ENCODE assay signal across 8 cellular contexts in genomic region chr7:91880413-91881241, GRCh38. TPM values are rescaled to one million over a fixed set of nuclear protein-coding genes. Genes with fewer than 3 reads are reported as not detected.
DNase-seq lines count a peak whose midpoint lies in the region; ATAC-seq and TF ChIP-seq lines count a peak whose summit lies in the region.

A gene with protein sequence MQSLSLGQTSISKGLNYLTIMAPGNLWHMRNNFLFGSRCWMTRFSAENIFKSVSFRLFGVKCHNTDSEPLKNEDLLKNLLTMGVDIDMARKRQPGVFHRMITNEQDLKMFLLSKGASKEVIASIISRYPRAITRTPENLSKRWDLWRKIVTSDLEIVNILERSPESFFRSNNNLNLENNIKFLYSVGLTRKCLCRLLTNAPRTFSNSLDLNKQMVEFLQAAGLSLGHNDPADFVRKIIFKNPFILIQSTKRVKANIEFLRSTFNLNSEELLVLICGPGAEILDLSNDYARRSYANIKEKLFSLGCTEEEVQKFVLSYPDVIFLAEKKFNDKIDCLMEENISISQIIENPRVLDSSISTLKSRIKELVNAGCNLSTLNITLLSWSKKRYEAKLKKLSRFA (minus strand): TSS chr7:91880702. CDS start chr7:91880083, 619 bp downstream.

- H3K27me3 ChIP-seq in SK-N-SH (ENCODE audit: insufficient read depth) = no peaks in the 10 kb centered on the region
- H3K27me3 ChIP-seq in thyroid gland = no peaks in the 10 kb centered on the region

- peak within 1 kb of the TSS; percentile 61 to 78 for H3K27ac ChIP-seq in SK-N-SH (ENCODE audit: low read depth in 2 of 2, low read length in 1 of 2)
- H3K27ac ChIP-seq in thyroid gland = peak within 1 kb of the TSS in 1 of 3 donors; percentile 62

- H3K9me2 ChIP-seq in SK-N-SH = no peaks in the 10 kb centered on the region

- peaks cover 20% of the 10 kb centered on the region for H3K4me1 Mint-ChIP-seq in osteocyte (ENCODE audit: unreplicated experiment)

- peak; percentile 92 for TF ChIP-seq POLR2A in NB4 (IDR thresholded peaks at IDR 0.05; ENCODE audit: extremely low read depth, insufficient read length)
- peak in 1 of 2 donors; percentile 18 for TF ChIP-seq POLR2A in thyroid gland (IDR thresholded peaks at IDR 0.05)

- peak within 1 kb of the TSS; percentile 94 for H3K27ac Mint-ChIP-seq in osteocyte (ENCODE audit: unreplicated experiment)

- H3K79me2 ChIP-seq in SK-N-SH (ENCODE audit: insufficient read depth) = peaks cover 48% of the 10 kb centered on the region

- H3F3A ChIP-seq in SK-N-SH (replicated peaks; ENCODE audit: insufficient read depth) = no peaks in the 10 kb centered on the region

- 0 out of 2 replicates have a peak, but pooled peaks cover 4% of the 10 kb centered on the region for H4K20me1 ChIP-seq in SK-N-SH (ENCODE audit: insufficient read depth)

- H3K4me1 ChIP-seq in SK-N-SH (ENCODE audit: control insufficient read depth in 1 of 2, insufficient read depth in 2 of 2, low read depth in 1 of 2, low read length in 1 of 2) (peaks cover 8 to 9% of the 10 kb centered on the region in 2 experiments), thyroid gland (peaks cover 8% of the 10 kb centered on the region in 2 donors)

- peak within 1 kb of the TSS; percentile 80 for H3K9ac ChIP-seq in SK-N-SH

- peaks cover 11% of the 10 kb centered on the region for H3K36me3 Mint-ChIP-seq in osteocyte (ENCODE audit: unreplicated experiment)

- no peaks in the 10 kb centered on the region for H3K9me3 Mint-ChIP-seq in osteocyte (ENCODE audit: unreplicated experiment)

- H3K4me2 ChIP-seq in SK-N-SH = peak within 1 kb of the TSS; percentile 76

- peak within 1 kb of the TSS; percentile 90 for H3K4me3 ChIP-seq in NB4 (ENCODE audit: low read depth, low read length)
- H3K4me3 ChIP-seq in SK-N-SH (ENCODE audit: low read depth in 2 of 2, low read length in 1 of 2) = peak within 1 kb of the TSS; percentile 72 to 90
- H3K4me3 ChIP-seq in thyroid gland (replicated peaks in 1 of 3) = peak within 1 kb of the TSS; percentile 7 to 66 (median 50)

- H3K4me3 Mint-ChIP-seq in osteocyte (ENCODE audit: unreplicated experiment) = peak within 1 kb of the TSS; percentile 100

- H3K36me3 ChIP-seq in SK-N-SH (replicated peaks in 1 of 2; ENCODE audit: control insufficient read depth in 1 of 2, insufficient read depth in 2 of 2, low read length in 1 of 2) = peaks cover 24 to 26% of the 10 kb centered on the region in 2 experiments
- no peaks in the 10 kb centered on the region for H3K36me3 ChIP-seq in thyroid gland

- DNase-seq in GM10248 (ENCODE audit: extremely low spot score) (peak; percentile 90), NB4 (ENCODE audit: low read depth) (peak; percentile 97), SK-N-SH (peak; percentile 93), glomerular visceral epithelial cell (ENCODE audit: extremely low spot score) (peak; percentile 90), osteocyte (ENCODE audit: extremely low spot score, unreplicated experiment) (peak; percentile 97), thyroid gland (peak; percentile 90 to 94)
- peak; percentile 95 for DNase-seq in activated naive CD4-positive, alpha-beta T cell treated with anti-CD3 and anti-CD28 coated beads, Interleukin-2, amount 50 U/mL, for 16 hours

- H3K9me3 ChIP-seq in SK-N-SH (no peaks in the 10 kb centered on the region), thyroid gland (no peaks in the 10 kb centered on the region)

- intact Hi-C loops in thyroid gland (cut with DNase I) = loop anchor here (5.0 kb wide), 1 partner anchor 252 kb away; the partner anchor contains the start of gene CYP51A1

- no peak for TF ChIP-seq EP300 in SK-N-SH (IDR thresholded peaks at IDR 0.05; ENCODE audit: borderline replicate concordance in 1 of 2, low read depth in 1 of 2, low read length in 1 of 2)

- peak within 1 kb of the TSS; percentile 95 for H2AFZ ChIP-seq in SK-N-SH (ENCODE audit: low read depth)

- peak; percentile 100 for TF ChIP-seq CTCF in GM10248 (IDR thresholded peaks at IDR 0.05; ENCODE audit: control extremely low read depth, extremely low read depth, low read depth, missing control alignments)
- TF ChIP-seq CTCF in NB4 (IDR thresholded peaks at IDR 0.05; ENCODE audit: low read depth, low read length) = peak; percentile 98
- TF ChIP-seq CTCF in SK-N-SH (IDR thresholded peaks at IDR 0.05) = peak; percentile 100
- peak; percentile 98 for TF ChIP-seq CTCF in osteocyte (IDR thresholded peaks at IDR 0.05)
- TF ChIP-seq CTCF in thyroid gland (IDR thresholded peaks at IDR 0.05) = peak; percentile 83 to 96 (median 88)

- CTCF ChIA-PET in GM10248 (lab: Yijun Ruan, JAX) = interaction anchor here (0.6 to 2.9 kb wide), 27 partner anchors 10 to 789 kb away, joined by 3 to 21 read pairs (median 5); partner anchors contain the start of genes AKAP9 and GATAD1
- CTCF ChIA-PET in SK-N-SH (lab: Yijun Ruan, JAX) = interaction anchor here (0.6 to 3.6 kb wide), 60 partner anchors 9 to 798 kb away, joined by 3 to 41 read pairs (median 4); partner anchors contain the start of genes AKAP9, CYP51A1, GATAD1 and LRRD1

- peak; percentile 99 for ATAC-seq in HG02571 (IDR thresholded peaks at IDR 0.05; ENCODE audit: unreplicated experiment)

- POLR2A ChIA-PET in GM10248 (lab: Yijun Ruan, JAX) (no interaction called here), SK-N-SH (lab: Yijun Ruan, JAX) (interaction anchor here (0.6 to 1.9 kb wide), 8 partner anchors 51 to 713 kb away, joined by 3 to 10 read pairs (median 4); partner anchors contain the start of genes ANKIB1, CYP51A1, GATAD1 and KRIT1)

- H3K27me3 Mint-ChIP-seq in osteocyte (ENCODE audit: unreplicated experiment) = peaks cover 7% of the 10 kb centered on the region

- TF ChIP-seq RAD21 in SK-N-SH (IDR thresholded peaks at IDR 0.05; ENCODE audit: low read length) = peak; percentile 91

- 2% methylated on average over 43 of the region's 43 CpGs for WGBS in SK-N-SH (ENCODE audit: low lambda C conversion rate)
- 5 to 6% methylated on average over 36 to 43 of the region's 43 CpGs for WGBS in thyroid gland, 2 donors

TF ChIP-seq in SK-N-SH, 30 proteins besides CTCF, POLR2A, EP300 and RAD21 (continues in another document):
- TF ChIP-seq SMC3 (IDR thresholded peaks at IDR 0.05; ENCODE audit: low read depth, low read length) (peak; percentile 96), SIN3A (IDR thresholded peaks at IDR 0.05; ENCODE audit: borderline replicate concordance, low read depth, low read length) (peak; percentile 97), FOSL2 (IDR thresholded peaks at IDR 0.05; ENCODE audit: borderline replicate concordance, low read depth) (no peak), IRF3 (IDR thresholded peaks at IDR 0.05; ENCODE audit: low read depth, low read length) (no peak), GATA2 (CRISPR knock-in tag; IDR thresholded peaks at IDR 0.05) (peak; percentile 36; the same call in 1 of the 2 replicates), MEF2A (IDR thresholded peaks at IDR 0.05; ENCODE audit: borderline replicate concordance, low read depth) (no peak), FOXJ3 (CRISPR knock-in tag; IDR thresholded peaks at IDR 0.05) (0 out of 2 replicates have a peak, but pooled peaks have one; percentile 17), YY1 (IDR thresholded peaks at IDR 0.05; ENCODE audit: low read depth) (peak; percentile 65; the same call in 1 of the 2 replicates), ELF1 (IDR thresholded peaks at IDR 0.05) (peak; percentile 99), RXRA (IDR thresholded peaks at IDR 0.05; ENCODE audit: borderline replicate concordance, low read depth) (no peak), POLR2AphosphoS5 (IDR thresholded peaks at IDR 0.05; ENCODE audit: low read depth, low read length) (peak; percentile 99), MXI1 (IDR thresholded peaks at IDR 0.05; ENCODE audit: low read depth, low read length) (peak; percentile 96)
- TF ChIP-seq, protein P1, sequence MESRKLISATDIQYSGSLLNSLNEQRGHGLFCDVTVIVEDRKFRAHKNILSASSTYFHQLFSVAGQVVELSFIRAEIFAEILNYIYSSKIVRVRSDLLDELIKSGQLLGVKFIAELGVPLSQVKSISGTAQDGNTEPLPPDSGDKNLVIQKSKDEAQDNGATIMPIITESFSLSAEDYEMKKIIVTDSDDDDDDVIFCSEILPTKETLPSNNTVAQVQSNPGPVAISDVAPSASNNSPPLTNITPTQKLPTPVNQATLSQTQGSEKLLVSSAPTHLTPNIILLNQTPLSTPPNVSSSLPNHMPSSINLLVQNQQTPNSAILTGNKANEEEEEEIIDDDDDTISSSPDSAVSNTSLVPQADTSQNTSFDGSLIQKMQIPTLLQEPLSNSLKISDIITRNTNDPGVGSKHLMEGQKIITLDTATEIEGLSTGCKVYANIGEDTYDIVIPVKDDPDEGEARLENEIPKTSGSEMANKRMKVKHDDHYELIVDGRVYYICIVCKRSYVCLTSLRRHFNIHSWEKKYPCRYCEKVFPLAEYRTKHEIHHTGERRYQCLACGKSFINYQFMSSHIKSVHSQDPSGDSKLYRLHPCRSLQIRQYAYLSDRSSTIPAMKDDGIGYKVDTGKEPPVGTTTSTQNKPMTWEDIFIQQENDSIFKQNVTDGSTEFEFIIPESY (IDR thresholded peaks at IDR 0.05; ENCODE audit: borderline replicate concordance, low read depth) = peak; percentile 80; the same call in 1 of the 2 replicates

RNA-seq across cellular contexts. Expression of the gene that starts here (rescaled TPM):
- polyA plus RNA-seq in SK-N-SH (2012; rRNA removed) = 6.1 and 12.0 TPM in 2 replicates
- 11.2 and 13.9 TPM in 2 replicates for polyA plus RNA-seq in SK-N-SH (2012; cell fraction: cytosol; rRNA removed)
- polyA plus RNA-seq in SK-N-SH (2012; cell fraction: nucleus; rRNA removed) = 5.6 and 15.7 TPM in 2 replicates
- total RNA-seq in osteocyte = 10.2 and 10.7 TPM in 2 replicates
- 10 to 100 TPM; 13.0 to 27.7 (median 21.5) TPM for total RNA-seq in thyroid gland
